In the genomic region with DNA sequence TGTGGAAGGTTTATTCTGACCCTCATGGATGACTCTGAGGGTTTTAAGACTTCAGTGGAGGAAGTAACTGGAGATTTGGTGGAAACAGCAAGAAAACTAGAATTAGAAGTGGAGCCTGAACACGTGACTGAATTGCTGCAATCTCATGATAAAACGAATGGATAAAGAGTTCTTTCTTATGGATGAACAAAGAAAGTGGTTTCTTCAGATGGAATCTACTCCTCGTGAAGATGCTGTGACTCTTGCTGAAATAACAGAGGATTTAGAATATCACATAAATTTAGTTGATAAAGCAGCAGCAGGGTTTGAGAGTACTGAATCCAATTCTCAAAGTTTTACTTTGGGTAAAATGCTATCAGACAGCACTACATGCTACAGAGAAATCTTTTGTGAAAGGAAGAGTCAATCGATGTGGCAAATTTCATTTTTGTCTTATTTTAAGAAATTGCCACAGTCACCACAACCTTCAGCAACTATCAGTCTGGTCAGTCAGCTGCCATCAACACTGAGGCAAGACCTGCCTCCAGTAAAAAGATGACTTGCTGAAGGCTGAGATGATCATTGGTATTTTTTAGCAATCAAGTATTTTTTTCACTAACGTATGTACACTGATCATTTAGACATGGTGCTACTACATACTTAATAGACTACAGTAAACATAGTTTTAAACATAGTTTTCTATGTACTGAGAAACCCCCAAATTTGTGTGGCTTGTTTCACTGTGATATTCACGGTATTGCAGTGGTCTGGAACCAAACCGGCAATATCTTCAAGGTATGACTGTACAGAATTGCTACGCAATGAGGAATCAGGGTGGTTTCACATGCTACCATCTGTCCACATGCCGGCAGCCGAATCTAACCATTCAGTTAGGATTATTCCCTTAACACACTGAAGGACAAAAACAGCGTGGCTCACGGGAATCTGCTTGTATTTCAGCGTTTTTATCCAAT, we compare ENCODE assay signal across 10 cellular contexts.
DNase-seq lines count a peak whose midpoint lies in the region; ATAC-seq and TF ChIP-seq lines count a peak whose summit lies in the region.
"Had no signal": no experiment of that assay in that cellular context is flagged by ENCODE, and none has a peak within 500 bp of the region (broad histone marks: within the 10 kb centered on the region; RNA-seq: fewer than 3 reads in every experiment).

No MANE protein-coding gene starts in this region.

- CTCF ChIA-PET in GM10248 (lab: Yijun Ruan, JAX), result interaction anchor here (0.9 to 1.4 kb wide), 3 partner anchors 10 to 92 kb away, joined by 3 to 4 read pairs (median 3); no protein-coding TSS in a partner anchor

- no peak for TF ChIP-seq CTCF in GM10248 (IDR thresholded peaks at IDR 0.05; ENCODE audit: control extremely low read depth, extremely low read depth, low read depth, missing control alignments)

- ATAC-seq in GM19328 (IDR thresholded peaks at IDR 0.05; ENCODE audit: unreplicated experiment) (peak; percentile 95), HG02759 (IDR thresholded peaks at IDR 0.05; ENCODE audit: unreplicated experiment) (peak; percentile 96), HG03460 (IDR thresholded peaks at IDR 0.05; ENCODE audit: unreplicated experiment) (peak; percentile 87)
- ATAC-seq: heart left ventricle had no signal

- POLR2A ChIA-PET in GM10248 (lab: Yijun Ruan, JAX), result no interaction called here

- DNase-seq in GM10248 (ENCODE audit: extremely low spot score) (peak; percentile 31), dermis blood vessel endothelial cell (no peak), nucleus accumbens (lab: John Stamatoyannopoulos, UW) (no peak), iPS-NIHi7 (ENCODE audit: extremely low spot score) (no peak), NCI-H69 (lab: John Stamatoyannopoulos, UW) (no peak)
- DNase-seq: heart left ventricle, NCI-H1694 had no signal
